8 cellular contexts compared by ENCODE assay signal in the genomic region with DNA sequence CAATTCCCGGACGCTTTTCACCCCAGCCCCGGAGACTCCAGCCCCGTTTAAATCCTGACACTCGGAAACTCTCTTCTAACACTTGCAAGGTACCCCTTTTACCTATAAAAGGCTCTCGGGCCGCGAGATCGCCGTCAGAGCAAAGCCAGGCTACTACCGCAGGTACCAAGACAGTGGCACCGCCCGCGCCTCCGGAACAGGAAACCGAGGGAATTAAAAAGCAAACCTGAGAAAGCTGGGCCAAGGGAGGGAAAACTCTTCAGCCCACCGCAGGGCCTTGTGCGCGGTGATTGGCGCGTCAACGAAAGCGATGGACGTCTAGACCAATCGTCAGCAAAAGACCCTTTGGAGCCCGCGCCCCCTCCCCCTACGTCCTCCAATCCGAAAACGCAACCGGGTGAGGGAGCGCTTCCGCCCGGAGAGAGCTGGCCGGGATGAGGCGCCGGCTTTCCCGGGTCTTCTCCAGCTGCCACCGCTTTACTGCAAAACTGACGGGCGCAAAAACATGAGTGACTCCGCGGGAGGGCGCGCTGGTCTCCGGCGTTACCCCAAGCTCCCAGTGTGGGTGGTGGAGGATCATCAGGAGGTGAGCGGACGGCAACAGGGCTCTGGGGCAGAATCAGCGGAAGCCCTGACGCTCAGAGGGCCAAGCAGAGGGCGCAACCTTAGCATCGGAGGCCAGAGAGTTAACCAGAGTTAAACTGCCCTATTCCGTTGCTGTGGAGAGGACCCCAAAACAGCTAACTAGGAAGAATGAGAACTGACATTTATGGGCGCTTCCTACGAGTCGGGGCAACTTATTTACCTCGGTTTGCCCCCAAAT. TPM values are rescaled to one million over a fixed set of nuclear protein-coding genes. Genes with fewer than 3 reads are reported as not detected.
DNase-seq lines count a peak whose midpoint lies in the region; ATAC-seq and TF ChIP-seq lines count a peak whose summit lies in the region.

A gene (plus strand): TSS at position 414 of the 823 bp plus-strand sequence. CDS start 92 bp downstream, at position 506.
A gene with protein sequence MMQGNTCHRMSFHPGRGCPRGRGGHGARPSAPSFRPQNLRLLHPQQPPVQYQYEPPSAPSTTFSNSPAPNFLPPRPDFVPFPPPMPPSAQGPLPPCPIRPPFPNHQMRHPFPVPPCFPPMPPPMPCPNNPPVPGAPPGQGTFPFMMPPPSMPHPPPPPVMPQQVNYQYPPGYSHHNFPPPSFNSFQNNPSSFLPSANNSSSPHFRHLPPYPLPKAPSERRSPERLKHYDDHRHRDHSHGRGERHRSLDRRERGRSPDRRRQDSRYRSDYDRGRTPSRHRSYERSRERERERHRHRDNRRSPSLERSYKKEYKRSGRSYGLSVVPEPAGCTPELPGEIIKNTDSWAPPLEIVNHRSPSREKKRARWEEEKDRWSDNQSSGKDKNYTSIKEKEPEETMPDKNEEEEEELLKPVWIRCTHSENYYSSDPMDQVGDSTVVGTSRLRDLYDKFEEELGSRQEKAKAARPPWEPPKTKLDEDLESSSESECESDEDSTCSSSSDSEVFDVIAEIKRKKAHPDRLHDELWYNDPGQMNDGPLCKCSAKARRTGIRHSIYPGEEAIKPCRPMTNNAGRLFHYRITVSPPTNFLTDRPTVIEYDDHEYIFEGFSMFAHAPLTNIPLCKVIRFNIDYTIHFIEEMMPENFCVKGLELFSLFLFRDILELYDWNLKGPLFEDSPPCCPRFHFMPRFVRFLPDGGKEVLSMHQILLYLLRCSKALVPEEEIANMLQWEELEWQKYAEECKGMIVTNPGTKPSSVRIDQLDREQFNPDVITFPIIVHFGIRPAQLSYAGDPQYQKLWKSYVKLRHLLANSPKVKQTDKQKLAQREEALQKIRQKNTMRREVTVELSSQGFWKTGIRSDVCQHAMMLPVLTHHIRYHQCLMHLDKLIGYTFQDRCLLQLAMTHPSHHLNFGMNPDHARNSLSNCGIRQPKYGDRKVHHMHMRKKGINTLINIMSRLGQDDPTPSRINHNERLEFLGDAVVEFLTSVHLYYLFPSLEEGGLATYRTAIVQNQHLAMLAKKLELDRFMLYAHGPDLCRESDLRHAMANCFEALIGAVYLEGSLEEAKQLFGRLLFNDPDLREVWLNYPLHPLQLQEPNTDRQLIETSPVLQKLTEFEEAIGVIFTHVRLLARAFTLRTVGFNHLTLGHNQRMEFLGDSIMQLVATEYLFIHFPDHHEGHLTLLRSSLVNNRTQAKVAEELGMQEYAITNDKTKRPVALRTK (N-terminal part only) (minus strand): TSS at position 206 of the 823 bp plus-strand sequence. CDS start 3,034 bp downstream, outside the sequence.

- peak within 1 kb of the TSS; percentile 94 for H3K4me2 ChIP-seq in SK-N-SH

- WGBS in SK-N-SH (ENCODE audit: low lambda C conversion rate) = 1% methylated on average over 48 of the region's 58 CpGs

- peak within 1 kb of the TSS; percentile 74 for H3K27ac ChIP-seq in SK-N-SH (ENCODE audit: low read depth in 2 of 2, low read length in 1 of 2)
- H3K27ac ChIP-seq in temporal lobe (ENCODE audit: low read depth, low read length) = peak within 1 kb of the TSS; percentile 57

- CTCF ChIA-PET in SK-N-SH (lab: Yijun Ruan, JAX) = interaction anchor here (1.1 to 2.4 kb wide), 6 partner anchors 13 to 561 kb away, joined by 3 to 9 read pairs (median 4); no protein-coding TSS in a partner anchor

- H3K9me3 ChIP-seq in SK-N-SH = no peaks in the 10 kb centered on the region

- no peaks in the 10 kb centered on the region for H4K20me1 ChIP-seq in SK-N-SH (ENCODE audit: insufficient read depth)

- DNase-seq in NCI-H1048 (lab: John Stamatoyannopoulos, UW) = peak; percentile 93
- peak; percentile 91 for DNase-seq in SK-N-SH
- DNase-seq in activated naive CD4-positive, alpha-beta T cell treated with anti-CD3 and anti-CD28 coated beads, Interleukin-2, amount 50 U/mL, for 16 hours = peak; percentile 92
- DNase-seq in glomerular endothelial cell (ENCODE audit: extremely low read depth, low read depth, low spot score) = peak; percentile 52
- peak; percentile 94 for DNase-seq in occipital lobe (lab: John Stamatoyannopoulos, UW)

- ATAC-seq in HG02571 (IDR thresholded peaks at IDR 0.05; ENCODE audit: unreplicated experiment) = peak; percentile 95

- peaks cover 6% of the 10 kb centered on the region for H3F3A ChIP-seq in SK-N-SH (replicated peaks; ENCODE audit: insufficient read depth)

- POLR2A ChIA-PET in SK-N-SH (lab: Yijun Ruan, JAX) = interaction anchor here (0.9 to 1.0 kb wide), 2 partner anchors 11 to 913 kb away, joined by 3 read pairs; a partner anchor contains a TSS

- peaks cover 50 to 57% of the 10 kb centered on the region in 2 experiments for H3K36me3 ChIP-seq in SK-N-SH (replicated peaks in 1 of 2; ENCODE audit: control insufficient read depth in 1 of 2, insufficient read depth in 2 of 2, low read length in 1 of 2)

- peak within 1 kb of the TSS; percentile 83 for H3K9ac ChIP-seq in SK-N-SH

- H3K9me2 ChIP-seq in SK-N-SH = no peaks in the 10 kb centered on the region

- H3K4me1 ChIP-seq in SK-N-SH (ENCODE audit: control insufficient read depth in 1 of 2, insufficient read depth in 2 of 2, low read depth in 1 of 2, low read length in 1 of 2) = peaks cover 6 to 15% of the 10 kb centered on the region in 2 experiments; a peak in 2 of 4 replicates

- TF ChIP-seq EP300 in SK-N-SH (IDR thresholded peaks at IDR 0.05; ENCODE audit: borderline replicate concordance in 1 of 2, low read depth in 1 of 2, low read length in 1 of 2) = no peak; a peak in 1 of 4 replicates

- no peaks in the 10 kb centered on the region for H3K27me3 ChIP-seq in SK-N-SH (ENCODE audit: insufficient read depth)

- TF ChIP-seq RAD21 in SK-N-SH (IDR thresholded peaks at IDR 0.05; ENCODE audit: low read length) = no peak

- H2AFZ ChIP-seq in SK-N-SH (ENCODE audit: low read depth) = peak within 1 kb of the TSS; percentile 96

- H3K79me2 ChIP-seq in SK-N-SH (ENCODE audit: insufficient read depth) = peaks cover 87% of the 10 kb centered on the region

- TF ChIP-seq CTCF in SK-N-SH (IDR thresholded peaks at IDR 0.05) = peak; percentile 18

- H3K4me3 ChIP-seq in GM08714 (ENCODE audit: low read length) = peak within 1 kb of the TSS; percentile 97
- H3K4me3 ChIP-seq in SK-N-SH (ENCODE audit: low read depth in 2 of 2, low read length in 1 of 2) = peak within 1 kb of the TSS; percentile 89 to 99

TF ChIP-seq in SK-N-SH, 30 proteins besides CTCF, POLR2A, EP300 and RAD21 (continues in another document):
- 0 out of 2 replicates have a peak, but pooled peaks have one; percentile 38 for TF ChIP-seq TAF1 (IDR thresholded peaks at IDR 0.05; ENCODE audit: borderline replicate concordance, low read depth, low read length)
- TF ChIP-seq, protein P1, sequence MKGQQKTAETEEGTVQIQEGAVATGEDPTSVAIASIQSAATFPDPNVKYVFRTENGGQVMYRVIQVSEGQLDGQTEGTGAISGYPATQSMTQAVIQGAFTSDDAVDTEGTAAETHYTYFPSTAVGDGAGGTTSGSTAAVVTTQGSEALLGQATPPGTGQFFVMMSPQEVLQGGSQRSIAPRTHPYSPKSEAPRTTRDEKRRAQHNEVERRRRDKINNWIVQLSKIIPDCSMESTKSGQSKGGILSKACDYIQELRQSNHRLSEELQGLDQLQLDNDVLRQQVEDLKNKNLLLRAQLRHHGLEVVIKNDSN (IDR thresholded peaks at IDR 0.05; ENCODE audit: borderline replicate concordance, low read depth) = no peak
- TF ChIP-seq SMC3 (IDR thresholded peaks at IDR 0.05; ENCODE audit: low read depth, low read length) = no peak
- no peak for TF ChIP-seq RCOR1 (IDR thresholded peaks at IDR 0.05; ENCODE audit: low read length)
- no peak; the same call in 1 of the 2 replicates for TF ChIP-seq NFIC (IDR thresholded peaks at IDR 0.05; ENCODE audit: borderline replicate concordance)
- TF ChIP-seq FOXM1 (IDR thresholded peaks at IDR 0.05; ENCODE audit: low read depth) = no peak
- TF ChIP-seq JUND (IDR thresholded peaks at IDR 0.05) = no peak
- peak; percentile 77; the same call in 1 of the 2 replicates for TF ChIP-seq ELF1 (IDR thresholded peaks at IDR 0.05)
- TF ChIP-seq TCF12 (IDR thresholded peaks at IDR 0.05) = no peak
- peak; percentile 51 for TF ChIP-seq MXI1 (IDR thresholded peaks at IDR 0.05; ENCODE audit: low read depth, low read length)
- TF ChIP-seq RXRA (IDR thresholded peaks at IDR 0.05; ENCODE audit: borderline replicate concordance, low read depth) = no peak
- TF ChIP-seq, protein P2, sequence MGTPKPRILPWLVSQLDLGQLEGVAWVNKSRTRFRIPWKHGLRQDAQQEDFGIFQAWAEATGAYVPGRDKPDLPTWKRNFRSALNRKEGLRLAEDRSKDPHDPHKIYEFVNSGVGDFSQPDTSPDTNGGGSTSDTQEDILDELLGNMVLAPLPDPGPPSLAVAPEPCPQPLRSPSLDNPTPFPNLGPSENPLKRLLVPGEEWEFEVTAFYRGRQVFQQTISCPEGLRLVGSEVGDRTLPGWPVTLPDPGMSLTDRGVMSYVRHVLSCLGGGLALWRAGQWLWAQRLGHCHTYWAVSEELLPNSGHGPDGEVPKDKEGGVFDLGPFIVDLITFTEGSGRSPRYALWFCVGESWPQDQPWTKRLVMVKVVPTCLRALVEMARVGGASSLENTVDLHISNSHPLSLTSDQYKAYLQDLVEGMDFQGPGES (IDR thresholded peaks at IDR 0.05; ENCODE audit: low read depth, low read length) = peak; percentile 87
- TF ChIP-seq GATA2 (CRISPR knock-in tag; IDR thresholded peaks at IDR 0.05) = no peak
- no peak for TF ChIP-seq NRF1 (IDR thresholded peaks at IDR 0.05; ENCODE audit: low read depth, low read length)
- no peak for TF ChIP-seq MEF2A (IDR thresholded peaks at IDR 0.05; ENCODE audit: borderline replicate concordance, low read depth)
- TF ChIP-seq EZH2phosphoT487 (IDR thresholded peaks at IDR 0.05; ENCODE audit: borderline replicate concordance, low read depth) = no peak
- no peak for TF ChIP-seq FOSL2 (IDR thresholded peaks at IDR 0.05; ENCODE audit: borderline replicate concordance, low read depth)
- no peak for TF ChIP-seq SIN3A (IDR thresholded peaks at IDR 0.05; ENCODE audit: borderline replicate concordance, low read depth, low read length)

RNA-seq across cellular contexts. Expression of the first gene that starts in this region (rescaled TPM):
- 13.6 and 14.7 TPM in 2 replicates for polyA plus RNA-seq in SK-N-SH (2012; rRNA removed)
- polyA plus RNA-seq in SK-N-SH (2012; cell fraction: cytosol; rRNA removed) = 16.8 and 18.2 TPM in 2 replicates
- 7.3 and 12.9 TPM in 2 replicates for polyA plus RNA-seq in SK-N-SH (2012; cell fraction: nucleus; rRNA removed)
- total RNA-seq in glomerular endothelial cell = 18.2 and 18.7 TPM in 2 replicates
- total RNA-seq in occipital lobe = 29.3 TPM
- 25.6 TPM for total RNA-seq in temporal lobe

RNA-seq across cellular contexts. Expression of the second gene that starts in this region (rescaled TPM):
- polyA plus RNA-seq in SK-N-SH (2012; rRNA removed) = 47.2 and 49.3 TPM in 2 replicates
- 51.7 and 60.0 TPM in 2 replicates for polyA plus RNA-seq in SK-N-SH (2012; cell fraction: cytosol; rRNA removed)
- polyA plus RNA-seq in SK-N-SH (2012; cell fraction: nucleus; rRNA removed) = 82.2 and 110 TPM in 2 replicates
- total RNA-seq in glomerular endothelial cell = 44.1 and 57.8 TPM in 2 replicates
- 62.5 TPM for total RNA-seq in occipital lobe
- 79.2 TPM for total RNA-seq in temporal lobe

Comparison
In these comparisons a context has a peak if more than half of its experiments do, and no peak if none do; other contexts are left out.
1. Peak in every context shown above with its lines: DNase-seq, ATAC-seq, H3K4me3 ChIP-seq and H3K27ac ChIP-seq.